ENCODE assay signal across 8 cellular contexts in genomic region chr2:20093263-20094141, GRCh38. TPM values are rescaled to one million over a fixed set of nuclear protein-coding genes. Genes with fewer than 3 reads are reported as not detected.
DNase-seq lines count a peak whose midpoint lies in the region; ATAC-seq and TF ChIP-seq lines count a peak whose summit lies in the region.

No MANE protein-coding gene starts in this region.

- no peak for TF ChIP-seq POLR2A in thyroid gland (IDR thresholded peaks at IDR 0.05)

- H3K36me3 ChIP-seq in thyroid gland: no peaks in the 10 kb centered on the region

- DNase-seq in DMS153 (lab: John Stamatoyannopoulos, UW) (peak; percentile 22), LoVo (ENCODE audit: low spot score) (peak; percentile 42), right cardiac atrium (peak; percentile 60 to 84 (median 73)), thyroid gland (peak; percentile 66 to 74), NCI-H128 (lab: John Stamatoyannopoulos, UW; ENCODE audit: unreplicated experiment) (no peak), ureter (ENCODE audit: low spot score) (no peak)

- intact Hi-C loops in right cardiac atrium (cut with DNase I) (loop anchor here in 3 of 4 donors (2.0 to 5.0 kb wide), 2 partner anchors 76 to 79 kb away; no protein-coding TSS in a partner anchor), thyroid gland (cut with DNase I) (no loop called here)

- ATAC-seq in right cardiac atrium (peak; percentile 48 to 63), GM19351 (IDR thresholded peaks at IDR 0.05; ENCODE audit: unreplicated experiment) (no peak)

- H3K27me3 ChIP-seq in right cardiac atrium (ENCODE audit: control insufficient read depth, insufficient read depth) (no peaks in the 10 kb centered on the region), thyroid gland (no peaks in the 10 kb centered on the region)

- no peaks in the 10 kb centered on the region for H3K9me3 ChIP-seq in right cardiac atrium (ENCODE audit: control insufficient read depth, low read length)
- no peaks in the 10 kb centered on the region for H3K9me3 ChIP-seq in thyroid gland

- TF ChIP-seq CTCF in WI38 (IDR thresholded peaks at IDR 0.05; ENCODE audit: low read depth, low read length) (peak; percentile 69), thyroid gland (IDR thresholded peaks at IDR 0.05) (peak in 5 of 6 experiments; percentile 21 to 59 (median 47))

- H3K4me1 ChIP-seq in right cardiac atrium (ENCODE audit: control insufficient read depth, insufficient read depth, low read length) (peaks cover 4% of the 10 kb centered on the region), thyroid gland (peaks cover 0 to 13% of the 10 kb centered on the region in 2 donors)

- WGBS in right cardiac atrium: 44% methylated on average over 11 of the region's 11 CpGs
- 44 to 47% methylated on average over 11 of the region's 11 CpGs for WGBS in thyroid gland, 2 donors

- H3K4me3 ChIP-seq in WI38 (ENCODE audit: low read depth, low read length) (no peak overlapping the region), right cardiac atrium (ENCODE audit: low read length) (no peak overlapping the region), thyroid gland (replicated peaks in 1 of 3) (no peak overlapping the region)

- H3K27ac ChIP-seq in right cardiac atrium (ENCODE audit: low read length) (no peak overlapping the region), thyroid gland (no peak overlapping the region)

RNA-seq across cellular contexts. Expression of gene LAPTM4A, which starts 42.1 kb away (rescaled TPM):
- total RNA-seq in right cardiac atrium: 100 to 1,000 TPM; 178 to 208 (median 191) TPM
- polyA plus RNA-seq in right cardiac atrium: 224 TPM
- total RNA-seq in thyroid gland: 100 to 1,000 TPM; 159 to 300 (median 187) TPM
- 227 TPM for total RNA-seq in ureter

Comparison
In these comparisons a context has a peak if more than half of its experiments do, and no peak if none do; other contexts are left out.
1. DNase-seq: peak in DMS153 (single experiment), LoVo (single experiment), right cardiac atrium (3 of 3) and thyroid gland (2 of 2); none in NCI-H128 (single experiment) and ureter (single experiment).